In the genomic region with DNA sequence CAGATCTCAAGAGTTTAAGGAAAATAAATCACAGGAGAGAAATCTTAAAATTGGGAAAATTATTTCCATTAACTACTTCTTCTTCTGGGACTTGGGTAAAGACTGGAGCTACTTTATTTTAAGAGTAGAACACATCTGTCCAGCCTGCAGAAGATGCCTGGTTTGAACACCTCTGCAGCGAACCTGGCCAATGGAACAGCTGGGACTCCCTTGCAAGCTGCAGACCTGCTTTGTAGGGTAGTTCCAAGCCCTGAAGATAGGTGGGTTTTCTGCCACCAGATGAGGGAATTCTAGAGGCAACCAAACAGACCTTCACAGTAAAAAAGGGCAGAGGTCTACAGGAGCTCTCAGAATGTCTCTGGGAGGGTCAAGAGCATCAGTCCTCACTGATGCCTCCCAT, we compare ENCODE assay signal across 14 cellular contexts.
DNase-seq lines count a peak whose midpoint lies in the region; ATAC-seq lines count a peak whose summit lies in the region.
"Had no signal": no experiment of that assay in that cellular context is flagged by ENCODE, and none has a peak within 500 bp of the region (broad histone marks: within the 10 kb centered on the region; RNA-seq: fewer than 3 reads in every experiment).

No MANE protein-coding gene starts in this region.

- H3K27ac ChIP-seq in CD8-positive, alpha-beta memory T cell (ENCODE audit: low read depth, low read length): no peak overlapping the region
- H3K27ac ChIP-seq in effector memory CD4-positive, alpha-beta T cell (ENCODE audit: insufficient read depth, low read length, poor library complexity, severe bottlenecking): peak overlapping the region; percentile 49

- no peak overlapping the region for H3K27ac Mint-ChIP-seq in activated naive CD4-positive, alpha-beta T cell treated with anti-CD3 and anti-CD28 coated beads, Interleukin-2, amount 10 ng/mL, durations not matched to agents 7 days and 5 days
- no peak overlapping the region for H3K27ac Mint-ChIP-seq in activated naive CD4-positive, alpha-beta T cell treated with anti-CD3 and anti-CD28 coated beads, Interleukin-2, amount 50 U/mL, for 72 hours
- H3K27ac Mint-ChIP-seq in CD8-positive, alpha-beta memory T cell: no peak overlapping the region
- H3K27ac Mint-ChIP-seq: GM23338 had no signal

- H3K9me3 ChIP-seq in CD8-positive, alpha-beta memory T cell (ENCODE audit: low read length): no peaks in the 10 kb centered on the region
- H3K9me3 ChIP-seq in effector memory CD4-positive, alpha-beta T cell (ENCODE audit: control insufficient read depth, low read length): no peaks in the 10 kb centered on the region
- H3K9me3 ChIP-seq: BE2C, Caco-2 had no signal

- H3K27me3 Mint-ChIP-seq in activated naive CD4-positive, alpha-beta T cell treated with anti-CD3 and anti-CD28 coated beads, Interleukin-2, amount 10 ng/mL, durations not matched to agents 7 days and 5 days: no peaks in the 10 kb centered on the region
- H3K27me3 Mint-ChIP-seq in CD8-positive, alpha-beta memory T cell: peaks cover 0 to 2% of the 10 kb centered on the region in 2 donors

- peak overlapping the region; percentile 21 for H3K4me3 ChIP-seq in CD8-positive, alpha-beta memory T cell (ENCODE audit: low read length)
- H3K4me3 ChIP-seq in effector memory CD4-positive, alpha-beta T cell (ENCODE audit: insufficient read depth, low read depth, low read length, poor library complexity, severe bottlenecking): peak overlapping the region; percentile 7
- H3K4me3 ChIP-seq: GM23338 had no signal

- peaks cover 86% of the 10 kb centered on the region for H3K4me1 ChIP-seq in CD8-positive, alpha-beta memory T cell (ENCODE audit: insufficient read depth, low read length)
- H3K4me1 ChIP-seq in effector memory CD4-positive, alpha-beta T cell (ENCODE audit: control insufficient read depth, insufficient read depth, low read length, poor library complexity, severe bottlenecking): peaks cover 37% of the 10 kb centered on the region
- H3K4me1 ChIP-seq: BE2C, Caco-2 had no signal

- CTCF ChIA-PET in activated naive CD4-positive, alpha-beta T cell treated with anti-CD3 and anti-CD28 coated beads, Interleukin-2, amount 10 ng/mL, durations not matched to agents 7 days and 5 days (lab: Charles Lee): interaction anchor here (0.5 to 4.2 kb wide), 4 partner anchors 12 to 231 kb away, joined by 3 to 32 read pairs (median 3); no protein-coding TSS in a partner anchor
- CTCF ChIA-PET in CD8-positive, alpha-beta memory T cell (lab: Charles Lee): interaction anchor here (1.1 to 3.0 kb wide), 5 partner anchors 15 to 207 kb away, joined by 4 to 12 read pairs (median 6); no protein-coding TSS in a partner anchor

- peaks cover 38% of the 10 kb centered on the region for H3K4me1 Mint-ChIP-seq in activated naive CD4-positive, alpha-beta T cell treated with anti-CD3 and anti-CD28 coated beads, Interleukin-2, amount 10 ng/mL, durations not matched to agents 7 days and 5 days
- peaks cover 29 to 48% (median 33%) of the 10 kb centered on the region in 3 donors for H3K4me1 Mint-ChIP-seq in CD8-positive, alpha-beta memory T cell

- ATAC-seq in activated naive CD4-positive, alpha-beta T cell treated with anti-CD3 and anti-CD28 coated beads, Interleukin-2, amount 50 U/mL, for 72 hours: no peak
- ATAC-seq: GM23338 had no signal

- H3K27me3 ChIP-seq in CD8-positive, alpha-beta memory T cell (ENCODE audit: insufficient read depth, low read length, poor library complexity, severe bottlenecking): no peaks in the 10 kb centered on the region
- no peaks in the 10 kb centered on the region for H3K27me3 ChIP-seq in effector memory CD4-positive, alpha-beta T cell (replicated peaks; ENCODE audit: control insufficient read depth, insufficient read depth, low read length, poor library complexity, severe bottlenecking)
- H3K27me3 ChIP-seq: BE2C had no signal

- H3K36me3 ChIP-seq in CD8-positive, alpha-beta memory T cell (ENCODE audit: insufficient read depth, low read length): no peaks in the 10 kb centered on the region
- H3K36me3 ChIP-seq in effector memory CD4-positive, alpha-beta T cell (ENCODE audit: control insufficient read depth, insufficient read depth, low read length): no peaks in the 10 kb centered on the region
- H3K36me3 ChIP-seq: BE2C had no signal

- H3K36me3 Mint-ChIP-seq in activated naive CD4-positive, alpha-beta T cell treated with anti-CD3 and anti-CD28 coated beads, Interleukin-2, amount 10 ng/mL, durations not matched to agents 7 days and 5 days: peaks cover 5% of the 10 kb centered on the region
- no peaks in the 10 kb centered on the region for H3K36me3 Mint-ChIP-seq in activated naive CD4-positive, alpha-beta T cell treated with anti-CD3 and anti-CD28 coated beads, Interleukin-2, amount 50 U/mL, for 72 hours
- no peaks in the 10 kb centered on the region for H3K36me3 Mint-ChIP-seq in CD8-positive, alpha-beta memory T cell

- POLR2A ChIA-PET in CD8-positive, alpha-beta memory T cell (lab: Charles Lee): no interaction called here

- DNase-seq in activated naive CD4-positive, alpha-beta T cell treated with anti-CD3 and anti-CD28 coated beads, Interleukin-2, amount 10 ng/mL, durations not matched to agents 7 days and 5 days: peak; percentile 24
- no peak for DNase-seq in activated naive CD4-positive, alpha-beta T cell treated with anti-CD3 and anti-CD28 coated beads, Interleukin-2, amount 50 U/mL, for 72 hours (ENCODE audit: low spot score in 2 of 2)
- DNase-seq in CD8-positive, alpha-beta memory T cell: no peak
- no peak for DNase-seq in effector memory CD4-positive, alpha-beta T cell
- no peak for DNase-seq in HUDEP-2 (lab: John Stamatoyannopoulos, UW; ENCODE audit: unreplicated experiment in 76 of 76)
- no peak for DNase-seq in stimulated activated CD8-positive, alpha-beta memory T cell treated with anti-CD3 and anti-CD28 coated beads, Interleukin-4, amount 100 ng/mL, for 48 hours
- no peak for DNase-seq in SHP77 treated with DMSO at 0.1 percent for 48 hours (lab: John Stamatoyannopoulos, UW)
- DNase-seq: BE2C, Caco-2, DND-41, GDM1, H7, IMR-90 had no signal

- H3K4me3 Mint-ChIP-seq in activated naive CD4-positive, alpha-beta T cell treated with anti-CD3 and anti-CD28 coated beads, Interleukin-2, amount 10 ng/mL, durations not matched to agents 7 days and 5 days: no peak overlapping the region
- no peak overlapping the region for H3K4me3 Mint-ChIP-seq in CD8-positive, alpha-beta memory T cell
- H3K4me3 Mint-ChIP-seq: GM23338 had no signal

- H3K9me3 Mint-ChIP-seq in activated naive CD4-positive, alpha-beta T cell treated with anti-CD3 and anti-CD28 coated beads, Interleukin-2, amount 10 ng/mL, durations not matched to agents 7 days and 5 days: no peaks in the 10 kb centered on the region
- H3K9me3 Mint-ChIP-seq in activated naive CD4-positive, alpha-beta T cell treated with anti-CD3 and anti-CD28 coated beads, Interleukin-2, amount 50 U/mL, for 72 hours: no peaks in the 10 kb centered on the region
- no peaks in the 10 kb centered on the region for H3K9me3 Mint-ChIP-seq in CD8-positive, alpha-beta memory T cell
- H3K9me3 Mint-ChIP-seq: GM23338 had no signal
